In the genomic region with DNA sequence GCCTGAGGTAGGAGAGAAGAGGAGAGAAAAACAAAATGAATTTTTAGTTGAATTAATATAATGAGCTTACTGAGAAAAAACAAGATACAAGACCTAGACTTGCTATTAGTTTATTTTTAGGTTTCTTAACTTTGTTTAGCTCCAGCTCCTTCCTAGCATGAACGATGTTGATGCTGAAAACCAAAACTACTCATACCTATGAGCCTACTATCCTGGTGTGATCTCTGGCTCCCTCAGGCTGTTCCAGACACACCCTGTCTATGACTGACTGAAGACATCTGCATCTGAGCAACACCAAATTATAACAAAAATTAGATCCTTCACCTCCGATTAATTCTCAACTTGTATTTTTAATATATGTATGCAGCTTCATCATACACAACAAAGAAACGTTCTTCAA, we compare ENCODE assay signal across 20 cellular contexts.
"Had no signal": no experiment of that assay in that cellular context is flagged by ENCODE, and none has a peak within 500 bp of the region (broad histone marks: within the 10 kb centered on the region; RNA-seq: fewer than 3 reads in every experiment).

No MANE protein-coding gene starts in this region.

- H3K79me2 ChIP-seq: parathyroid adenoma had no signal

- DNase-seq: activated CD4-positive, alpha-beta T cell treated with anti-CD3 and anti-CD28 coated beads for 36 hours; activated CD4-positive, alpha-beta T cell treated with anti-CD3 and anti-CD28 coated beads, Interleukin-2, amount 50 U/mL, for 48 hours; activated naive CD8-positive, alpha-beta T cell treated with anti-CD3 and anti-CD28 coated beads for 36 hours; amygdala; body of pancreas; central memory CD4-positive, alpha-beta T cell; dorsolateral prefrontal cortex; erythroblast; heart left ventricle; immature natural killer cell; left cardiac atrium; stimulated activated CD4-positive, alpha-beta T cell treated with anti-CD3 and anti-CD28 coated beads, Interleukin-4, amount 100 ng/mL, for 24 hours had no signal

- H3K27ac ChIP-seq: body of pancreas, dorsolateral prefrontal cortex, gastroesophageal sphincter, heart left ventricle, neutrophil, parathyroid adenoma, thoracic aorta had no signal

- H3K9ac ChIP-seq: parathyroid adenoma had no signal

- H3K9me3 ChIP-seq: body of pancreas, neutrophil, thoracic aorta had no signal

- H3K27me3 ChIP-seq: body of pancreas, dorsolateral prefrontal cortex, gastroesophageal sphincter, heart left ventricle, neutrophil had no signal

- ATAC-seq: activated CD4-positive, alpha-beta T cell treated with anti-CD3 and anti-CD28 coated beads for 36 hours; body of pancreas; gastroesophageal sphincter; heart left ventricle; left cardiac atrium; natural killer cell treated with Interleukin-12 subunit alpha and Interleukin-12 subunit beta and Interleukin-15 and Interleukin-18, amount 100 ng/mL, for 72 hours; sciatic nerve; stimulated activated effector memory CD8-positive, alpha-beta T cell treated with anti-CD3 and anti-CD28 coated beads, Interleukin-12 subunit alpha, Interleukin-12 subunit beta, amount 100 ng/mL, for 72 hours; WTC11 had no signal

- H3K4me1 ChIP-seq: body of pancreas, gastroesophageal sphincter, heart left ventricle, parathyroid adenoma had no signal

- H3K4me3 ChIP-seq: body of pancreas, dorsolateral prefrontal cortex, gastroesophageal sphincter, heart left ventricle, thoracic aorta had no signal

- H3K36me3 ChIP-seq: gastroesophageal sphincter, heart left ventricle, neutrophil, thoracic aorta had no signal

- H2AFZ ChIP-seq: parathyroid adenoma had no signal
